ENCODE assay signal across 7 cellular contexts in the genomic region with DNA sequence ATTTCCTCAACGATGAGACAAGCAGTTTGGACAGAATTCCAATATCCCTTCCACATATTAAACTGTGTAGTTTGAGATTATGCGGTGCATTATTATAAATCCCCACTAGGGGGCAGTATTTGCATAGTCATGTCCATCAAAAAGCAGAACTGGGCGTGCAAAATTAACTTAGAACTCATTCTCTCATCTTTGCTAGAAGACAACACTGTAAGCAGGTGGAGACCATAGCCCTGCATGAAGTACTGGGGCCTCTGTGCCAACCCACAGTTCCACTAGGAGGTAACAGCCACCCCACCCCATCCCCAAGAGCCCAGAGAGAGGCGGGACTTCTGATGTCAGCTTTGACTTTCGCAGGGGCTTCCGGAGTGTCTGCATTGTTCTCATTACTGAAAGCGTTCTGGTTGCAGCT.
DNase-seq lines count a peak whose midpoint lies in the region; ATAC-seq and TF ChIP-seq lines count a peak whose summit lies in the region.

No MANE protein-coding gene starts in this region.

- no peak for TF ChIP-seq POLR2A in adrenal gland (IDR thresholded peaks at IDR 0.05)

- H3K27ac ChIP-seq in adrenal gland = no peak overlapping the region
- H3K27ac ChIP-seq in left ventricle myocardium inferior (replicated peaks) = no peak overlapping the region

- TF ChIP-seq CTCF in adrenal gland (IDR thresholded peaks at IDR 0.05) = peak; percentile 70 to 96 (median 80)
- peak; percentile 87 for TF ChIP-seq CTCF in left ventricle myocardium inferior (IDR thresholded peaks at IDR 0.05; ENCODE audit: borderline replicate concordance)

- WGBS in adrenal gland, 4 donors = 42 to 52% (median 44%) methylated on average over 7 of the region's 7 CpGs

- H3K9me3 ChIP-seq in adrenal gland (replicated peaks in 1 of 3) = peaks cover 0 to 9% (median 0%) of the 10 kb centered on the region in 3 donors
- H3K9me3 ChIP-seq in left ventricle myocardium inferior (replicated peaks) = no peaks in the 10 kb centered on the region

- no peak overlapping the region for H3K4me3 ChIP-seq in adrenal gland
- no peak overlapping the region for H3K4me3 ChIP-seq in left ventricle myocardium inferior

- no peaks in the 10 kb centered on the region for H3K36me3 ChIP-seq in adrenal gland (replicated peaks in 1 of 2)
- no peaks in the 10 kb centered on the region for H3K36me3 ChIP-seq in left ventricle myocardium inferior

- peak; percentile 53 for ATAC-seq in HG03342 (IDR thresholded peaks at IDR 0.05; ENCODE audit: unreplicated experiment)
- no peak for ATAC-seq in HG03439 (IDR thresholded peaks at IDR 0.05; ENCODE audit: unreplicated experiment)

- H3K4me1 ChIP-seq in adrenal gland (replicated peaks in 1 of 2) = no peaks in the 10 kb centered on the region
- peaks cover 6% of the 10 kb centered on the region for H3K4me1 ChIP-seq in left ventricle myocardium inferior

- intact Hi-C loops in adrenal gland (cut with DNase I) (no loop called here), left ventricle myocardium inferior (cut with micrococcal nuclease) (loop anchor here (5.0 kb wide), 1 partner anchor 657 kb away; no protein-coding TSS in a partner anchor)

- DNase-seq in Daoy (ENCODE audit: low read depth) = peak; percentile 30
- peak; percentile 63 for DNase-seq in NCI-H748 treated with DMSO at 0.1 percent for 48 hours (lab: John Stamatoyannopoulos, UW)
- DNase-seq in adrenal gland = peak in 4 of 7 donors; percentile 19 to 34 (median 27)
- DNase-seq in left ventricle myocardium inferior = no peak
- DNase-seq in retina = peak; percentile 80

- H3K27me3 ChIP-seq in adrenal gland (no peaks in the 10 kb centered on the region), left ventricle myocardium inferior (ENCODE audit: low read depth) (no peaks in the 10 kb centered on the region)
